Comparison of ENCODE assay signal across 3 cellular contexts in the genomic region with DNA sequence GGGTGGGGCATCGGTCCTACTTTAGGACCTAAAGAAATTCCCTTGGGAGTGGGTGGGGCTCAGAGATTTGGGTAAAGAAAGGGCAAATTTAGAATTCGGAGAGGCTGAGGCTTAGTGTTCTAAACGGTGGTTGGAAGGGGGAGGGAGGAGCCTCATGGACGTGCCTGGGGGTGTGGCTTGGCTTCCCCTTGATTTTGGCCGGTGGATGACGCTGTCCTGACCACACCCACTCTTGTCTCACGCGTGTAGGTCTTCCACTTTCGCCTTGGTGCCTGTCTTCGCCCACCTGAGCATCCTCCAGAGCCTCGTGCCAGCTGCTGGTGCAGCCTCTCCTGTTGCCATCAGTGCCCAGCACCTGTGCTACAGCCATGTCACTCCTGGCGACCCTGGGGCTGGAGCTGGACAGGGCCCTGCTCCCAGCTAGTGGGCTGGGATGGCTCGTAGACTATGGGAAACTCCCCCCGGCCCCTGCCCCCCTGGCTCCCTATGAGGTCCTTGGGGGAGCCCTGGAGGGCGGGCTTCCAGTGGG.
A peak's percentile ranks its signal among the peaks of the same experiment; 100 is the strongest.
TF ChIP-seq lines count a peak whose summit lies in the region.

No MANE protein-coding gene starts in this region.

TF ChIP-seq in A549, 52 proteins besides CTCF, POLR2A, EP300 and RAD21:
- TF ChIP-seq HEYL (CRISPR knock-in tag; IDR thresholded peaks at IDR 0.05) (no peak), EHF (CRISPR knock-in tag; IDR thresholded peaks at IDR 0.05) (no peak), CHD2 (IDR thresholded peaks at IDR 0.05; ENCODE audit: low read length, partially characterized antibody) (no peak)
- TF ChIP-seq, protein P1, sequence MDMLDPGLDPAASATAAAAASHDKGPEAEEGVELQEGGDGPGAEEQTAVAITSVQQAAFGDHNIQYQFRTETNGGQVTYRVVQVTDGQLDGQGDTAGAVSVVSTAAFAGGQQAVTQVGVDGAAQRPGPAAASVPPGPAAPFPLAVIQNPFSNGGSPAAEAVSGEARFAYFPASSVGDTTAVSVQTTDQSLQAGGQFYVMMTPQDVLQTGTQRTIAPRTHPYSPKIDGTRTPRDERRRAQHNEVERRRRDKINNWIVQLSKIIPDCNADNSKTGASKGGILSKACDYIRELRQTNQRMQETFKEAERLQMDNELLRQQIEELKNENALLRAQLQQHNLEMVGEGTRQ (IDR thresholded peaks at IDR 0.05): no peak
- TF ChIP-seq, protein P2, sequence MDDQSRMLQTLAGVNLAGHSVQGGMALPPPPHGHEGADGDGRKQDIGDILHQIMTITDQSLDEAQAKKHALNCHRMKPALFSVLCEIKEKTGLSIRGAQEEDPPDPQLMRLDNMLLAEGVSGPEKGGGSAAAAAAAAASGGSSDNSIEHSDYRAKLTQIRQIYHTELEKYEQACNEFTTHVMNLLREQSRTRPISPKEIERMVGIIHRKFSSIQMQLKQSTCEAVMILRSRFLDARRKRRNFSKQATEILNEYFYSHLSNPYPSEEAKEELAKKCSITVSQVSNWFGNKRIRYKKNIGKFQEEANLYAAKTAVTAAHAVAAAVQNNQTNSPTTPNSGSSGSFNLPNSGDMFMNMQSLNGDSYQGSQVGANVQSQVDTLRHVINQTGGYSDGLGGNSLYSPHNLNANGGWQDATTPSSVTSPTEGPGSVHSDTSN (IDR thresholded peaks at IDR 0.05): no peak

TF ChIP-seq in K562, 482 proteins besides CTCF, POLR2A, EP300 and RAD21 (continues in another document):
- TF ChIP-seq KDM4B (IDR thresholded peaks at IDR 0.05; ENCODE audit: borderline replicate concordance in 2 of 2, low read depth in 1 of 2) (0 out of 4 replicates have a peak, but pooled peaks of 1 of the 2 experiments have one; percentile 25), FOS (IDR thresholded peaks at IDR 0.05; ENCODE audit: extremely low read depth, insufficient read length) (no peak), HDAC1 (IDR thresholded peaks at IDR 0.05) (peak in 1 of 2 experiments; percentile 26; a peak in 1 of 4 replicates), DMBX1 (CRISPR knock-in tag; IDR thresholded peaks at IDR 0.05; ENCODE audit: borderline replicate concordance) (no peak), RBM14 (IDR thresholded peaks at IDR 0.05; ENCODE audit: borderline replicate concordance, insufficient read depth, low read depth, low read length) (no peak), LCOR (CRISPR knock-in tag; IDR thresholded peaks at IDR 0.05) (peak; percentile 10; the same call in 1 of the 2 replicates), CEBPG (CRISPR knock-in tag; IDR thresholded peaks at IDR 0.05) (0 out of 2 replicates have a peak, but pooled peaks have one; percentile 2), CEBPG (tag; conservative IDR thresholded peaks at IDR 0.05 in 1 of 2, IDR thresholded peaks at IDR 0.05 in 1 of 2) (no peak), PCBP1 (IDR thresholded peaks at IDR 0.05; ENCODE audit: low read depth, low read length, poor library complexity, severe bottlenecking) (no peak), JUND (IDR thresholded peaks at IDR 0.05; ENCODE audit: borderline replicate concordance, low read depth, low read length) (0 out of 2 replicates have a peak, but pooled peaks have one; percentile 3), JUND (tag; IDR thresholded peaks at IDR 0.05; ENCODE audit: borderline replicate concordance, low read depth, low read length) (no peak; the same call in 2 of the 3 replicates), ZNF143 (CRISPR knock-in tag; IDR thresholded peaks at IDR 0.05) (peak; percentile 10; the same call in 1 of the 2 replicates), TEAD1 (CRISPR knock-in tag; IDR thresholded peaks at IDR 0.05) (0 out of 4 replicates have a peak, but pooled peaks of 1 of the 2 experiments have one; percentile 2), TRIM24 (IDR thresholded peaks at IDR 0.05) (0 out of 4 replicates have a peak, but pooled peaks of 1 of the 2 experiments have one; percentile 3), ATF1 (CRISPR knock-in tag; IDR thresholded peaks at IDR 0.05) (no peak), ATF1 (tag; IDR thresholded peaks at IDR 0.05) (peak; percentile 14; the same call in 1 of the 2 replicates), CBFB (CRISPR knock-in tag; IDR thresholded peaks at IDR 0.05) (0 out of 2 replicates have a peak, but pooled peaks have one; percentile 42)
- TF ChIP-seq, protein P3, sequence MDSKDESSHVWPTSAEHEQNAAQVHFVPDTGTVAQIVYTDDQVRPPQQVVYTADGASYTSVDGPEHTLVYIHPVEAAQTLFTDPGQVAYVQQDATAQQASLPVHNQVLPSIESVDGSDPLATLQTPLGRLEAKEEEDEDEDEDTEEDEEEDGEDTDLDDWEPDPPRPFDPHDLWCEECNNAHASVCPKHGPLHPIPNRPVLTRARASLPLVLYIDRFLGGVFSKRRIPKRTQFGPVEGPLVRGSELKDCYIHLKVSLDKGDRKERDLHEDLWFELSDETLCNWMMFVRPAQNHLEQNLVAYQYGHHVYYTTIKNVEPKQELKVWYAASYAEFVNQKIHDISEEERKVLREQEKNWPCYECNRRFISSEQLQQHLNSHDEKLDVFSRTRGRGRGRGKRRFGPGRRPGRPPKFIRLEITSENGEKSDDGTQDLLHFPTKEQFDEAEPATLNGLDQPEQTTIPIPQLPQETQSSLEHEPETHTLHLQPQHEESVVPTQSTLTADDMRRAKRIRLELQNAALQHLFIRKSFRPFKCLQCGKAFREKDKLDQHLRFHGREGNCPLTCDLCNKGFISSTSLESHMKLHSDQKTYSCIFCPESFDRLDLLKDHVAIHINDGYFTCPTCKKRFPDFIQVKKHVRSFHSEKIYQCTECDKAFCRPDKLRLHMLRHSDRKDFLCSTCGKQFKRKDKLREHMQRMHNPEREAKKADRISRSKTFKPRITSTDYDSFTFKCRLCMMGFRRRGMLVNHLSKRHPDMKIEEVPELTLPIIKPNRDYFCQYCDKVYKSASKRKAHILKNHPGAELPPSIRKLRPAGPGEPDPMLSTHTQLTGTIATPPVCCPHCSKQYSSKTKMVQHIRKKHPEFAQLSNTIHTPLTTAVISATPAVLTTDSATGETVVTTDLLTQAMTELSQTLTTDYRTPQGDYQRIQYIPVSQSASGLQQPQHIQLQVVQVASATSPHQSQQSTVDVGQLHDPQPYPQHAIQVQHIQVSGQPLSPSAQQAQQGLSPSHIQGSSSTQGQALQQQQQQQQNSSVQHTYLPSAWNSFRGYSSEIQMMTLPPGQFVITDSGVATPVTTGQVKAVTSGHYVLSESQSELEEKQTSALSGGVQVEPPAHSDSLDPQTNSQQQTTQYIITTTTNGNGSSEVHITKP (IDR thresholded peaks at IDR 0.05; ENCODE audit: partially characterized antibody): peak; percentile 26
- TF ChIP-seq, protein P4, sequence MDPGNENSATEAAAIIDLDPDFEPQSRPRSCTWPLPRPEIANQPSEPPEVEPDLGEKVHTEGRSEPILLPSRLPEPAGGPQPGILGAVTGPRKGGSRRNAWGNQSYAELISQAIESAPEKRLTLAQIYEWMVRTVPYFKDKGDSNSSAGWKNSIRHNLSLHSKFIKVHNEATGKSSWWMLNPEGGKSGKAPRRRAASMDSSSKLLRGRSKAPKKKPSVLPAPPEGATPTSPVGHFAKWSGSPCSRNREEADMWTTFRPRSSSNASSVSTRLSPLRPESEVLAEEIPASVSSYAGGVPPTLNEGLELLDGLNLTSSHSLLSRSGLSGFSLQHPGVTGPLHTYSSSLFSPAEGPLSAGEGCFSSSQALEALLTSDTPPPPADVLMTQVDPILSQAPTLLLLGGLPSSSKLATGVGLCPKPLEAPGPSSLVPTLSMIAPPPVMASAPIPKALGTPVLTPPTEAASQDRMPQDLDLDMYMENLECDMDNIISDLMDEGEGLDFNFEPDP (CRISPR knock-in tag; IDR thresholded peaks at IDR 0.05): no peak

TF ChIP-seq in GM12891, 5 proteins besides CTCF, POLR2A, EP300 and RAD21:
- TF ChIP-seq POLR2AphosphoS5 (IDR thresholded peaks at IDR 0.05; ENCODE audit: low read depth, low read length) (no peak), PAX5 (IDR thresholded peaks at IDR 0.05; ENCODE audit: insufficient read depth, low read length, severe bottlenecking) (no peak)
